Comparison of ENCODE assay signal across 35 cellular contexts in genomic region chr2:43791035-43791434, GRCh38. TPM values are rescaled to one million over a fixed set of nuclear protein-coding genes. Genes with fewer than 3 reads are reported as not detected.
DNase-seq lines count a peak whose midpoint lies in the region; ATAC-seq, FAIRE-seq and TF ChIP-seq lines count a peak whose summit lies in the region.
"Had no signal": no experiment of that assay in that cellular context is flagged by ENCODE, and none has a peak within 500 bp of the region (broad histone marks: within the 10 kb centered on the region; RNA-seq: fewer than 3 reads in every experiment).

No MANE protein-coding gene starts in this region.

- H3K36me3 Mint-ChIP-seq in MCF 10A (ENCODE audit: insufficient read depth, unreplicated experiment), result peaks cover 54% of the 10 kb centered on the region
- peaks cover 15% of the 10 kb centered on the region for H3K36me3 Mint-ChIP-seq in progenitor cell of endocrine pancreas (ENCODE audit: insufficient read depth)
- H3K36me3 Mint-ChIP-seq in activated CD4-positive, alpha-beta memory T cell treated with anti-CD3 and anti-CD28 coated beads for 36 hours, result peaks cover 6% of the 10 kb centered on the region
- H3K36me3 Mint-ChIP-seq: natural killer cell treated with Interleukin-12 subunit alpha and Interleukin-12 subunit beta and Interleukin-15 and Interleukin-18, amount 100 ng/mL, for 72 hours had no signal

- peak overlapping the region; percentile 29 to 41 for H3K27ac ChIP-seq in breast epithelium
- H3K27ac ChIP-seq in kidney (ENCODE audit: low read depth in 2 of 2, low read length in 2 of 2), result peak overlapping the region; percentile 13 to 52
- H3K27ac ChIP-seq: pancreas, PC-9 had no signal

- FAIRE-seq in kidney (lab: Jason Lieb, UNC), result no peak
- FAIRE-seq: bronchial epithelial cell, GM12892 had no signal

- H3K4me1 ChIP-seq in breast epithelium, result no peaks in the 10 kb centered on the region
- peaks cover 7 to 10% of the 10 kb centered on the region in 2 donors for H3K4me1 ChIP-seq in kidney (ENCODE audit: control insufficient read depth in 1 of 2, insufficient read depth in 1 of 2, low read depth in 1 of 2, low read length in 2 of 2)
- H3K4me1 ChIP-seq: Caco-2, pancreas had no signal

- TF ChIP-seq POLR2A in breast epithelium (IDR thresholded peaks at IDR 0.05), result no peak

- H3K4me3 Mint-ChIP-seq in MCF 10A (ENCODE audit: unreplicated experiment), result no peak overlapping the region
- H3K4me3 Mint-ChIP-seq in progenitor cell of endocrine pancreas (ENCODE audit: low read depth), result no peak overlapping the region
- no peak overlapping the region for H3K4me3 Mint-ChIP-seq in activated CD4-positive, alpha-beta memory T cell treated with anti-CD3 and anti-CD28 coated beads for 36 hours
- H3K4me3 Mint-ChIP-seq: activated naive CD4-positive, alpha-beta T cell treated with anti-CD3 and anti-CD28 coated beads for 36 hours; activated T-helper 1 cell treated with anti-CD3 and anti-CD28 coated beads, Interleukin-12 subunit alpha, Interleukin-12 subunit beta, Interleukin-2, Interleukin-4 antibody, amounts not matched to agents 30 ng/mL and 10 ng/mL and 1 ng/mL, durations not matched to agents 14 hours and 24 hours and 36 hours; CD14-positive monocyte; natural killer cell treated with Interleukin-12 subunit alpha and Interleukin-12 subunit beta and Interleukin-15 and Interleukin-18, amount 100 ng/mL, for 72 hours; T-helper 17 cell had no signal

- H3K9ac ChIP-seq in kidney (ENCODE audit: low read length in 2 of 2), result no peak overlapping the region

- intact Hi-C loops in breast epithelium (cut with DNase I; ENCODE audit: low total_unique reads) (no loop called here), MCF 10A (cut with micrococcal nuclease) (no loop called here), kidney (cut with DNase I) (no loop called here)
- intact Hi-C loops in activated CD4-positive, alpha-beta memory T cell treated with anti-CD3 and anti-CD28 coated beads for 36 hours (cut with micrococcal nuclease), result no loop called here

- DNase-seq in breast epithelium (ENCODE audit: low spot score in 2 of 2) (no peak), MCF 10A (ENCODE audit: unreplicated experiment) (no peak), kidney (no peak), progenitor cell of endocrine pancreas (ENCODE audit: low spot score, unreplicated experiment) (no peak), inferior parietal cortex (ENCODE audit: extremely low spot score) (no peak), cerebellar cortex (ENCODE audit: low spot score) (no peak)
- DNase-seq in activated CD4-positive, alpha-beta memory T cell treated with anti-CD3 and anti-CD28 coated beads for 36 hours, result no peak
- DNase-seq: activated CD4-positive, alpha-beta T cell treated with anti-CD3 and anti-CD28 coated beads, Interleukin-2, amount 50 U/mL, for 48 hours; activated naive CD4-positive, alpha-beta T cell treated with anti-CD3 and anti-CD28 coated beads for 36 hours; anterior cingulate cortex; Caco-2; DMS53; head of caudate nucleus; Karpas-422; NCI-H1436; NCI-H2081; NCI-H524 treated with DMSO at 0.1 percent for 48 hours; pancreas; PC-9; Right ventricle myocardium superior; stimulated activated CD4-positive, alpha-beta T cell treated with anti-CD3 and anti-CD28 coated beads, Interleukin-1b, Interleukin-23, amount 100 ng/mL, for 48 hours; stomach; T-helper 17 cell; trophoblast cell had no signal

- H3K27ac Mint-ChIP-seq in MCF 10A (ENCODE audit: low read depth, unreplicated experiment) (no peak overlapping the region), progenitor cell of endocrine pancreas (peak overlapping the region; percentile 69)
- no peak overlapping the region for H3K27ac Mint-ChIP-seq in activated CD4-positive, alpha-beta memory T cell treated with anti-CD3 and anti-CD28 coated beads for 36 hours
- H3K27ac Mint-ChIP-seq: activated naive CD4-positive, alpha-beta T cell treated with anti-CD3 and anti-CD28 coated beads for 36 hours; activated T-helper 1 cell treated with anti-CD3 and anti-CD28 coated beads, Interleukin-12 subunit alpha, Interleukin-12 subunit beta, Interleukin-2, Interleukin-4 antibody, amounts not matched to agents 30 ng/mL and 10 ng/mL and 1 ng/mL, durations not matched to agents 14 hours and 24 hours and 36 hours; CD14-positive monocyte; natural killer cell treated with Interleukin-12 subunit alpha and Interleukin-12 subunit beta and Interleukin-15 and Interleukin-18, amount 100 ng/mL, for 72 hours; T-helper 17 cell had no signal

- no TSS peak for BruUV-seq in MCF 10A (replicated peaks; lab: Mats Ljungman, UMichigan)

- H3K9me3 Mint-ChIP-seq in MCF 10A (ENCODE audit: unreplicated experiment) (no peaks in the 10 kb centered on the region), progenitor cell of endocrine pancreas (ENCODE audit: low read depth) (no peaks in the 10 kb centered on the region)
- no peaks in the 10 kb centered on the region for H3K9me3 Mint-ChIP-seq in activated CD4-positive, alpha-beta memory T cell treated with anti-CD3 and anti-CD28 coated beads for 36 hours
- H3K9me3 Mint-ChIP-seq: activated naive CD4-positive, alpha-beta T cell treated with anti-CD3 and anti-CD28 coated beads for 36 hours; activated T-helper 1 cell treated with anti-CD3 and anti-CD28 coated beads, Interleukin-12 subunit alpha, Interleukin-12 subunit beta, Interleukin-2, Interleukin-4 antibody, amounts not matched to agents 30 ng/mL and 10 ng/mL and 1 ng/mL, durations not matched to agents 14 hours and 24 hours and 36 hours; CD14-positive monocyte; natural killer cell treated with Interleukin-12 subunit alpha and Interleukin-12 subunit beta and Interleukin-15 and Interleukin-18, amount 100 ng/mL, for 72 hours had no signal

- no peaks in the 10 kb centered on the region for H3K27me3 Mint-ChIP-seq in MCF 10A (ENCODE audit: insufficient read depth, unreplicated experiment)
- no peaks in the 10 kb centered on the region for H3K27me3 Mint-ChIP-seq in progenitor cell of endocrine pancreas
- no peaks in the 10 kb centered on the region for H3K27me3 Mint-ChIP-seq in activated CD4-positive, alpha-beta memory T cell treated with anti-CD3 and anti-CD28 coated beads for 36 hours
- H3K27me3 Mint-ChIP-seq: natural killer cell treated with Interleukin-12 subunit alpha and Interleukin-12 subunit beta and Interleukin-15 and Interleukin-18, amount 100 ng/mL, for 72 hours; T-helper 17 cell had no signal

- H3K9me3 ChIP-seq in breast epithelium (no peaks in the 10 kb centered on the region), kidney (ENCODE audit: control insufficient read depth in 1 of 2, low read length in 2 of 2) (no peaks in the 10 kb centered on the region)
- H3K9me3 ChIP-seq: Caco-2, pancreas, stomach had no signal

- POLR2A ChIA-PET in MCF 10A (lab: Yijun Ruan, JAX), result no interaction called here
- POLR2A ChIA-PET in activated CD4-positive, alpha-beta memory T cell treated with anti-CD3 and anti-CD28 coated beads for 36 hours (lab: Charles Lee), result no interaction called here

- H3K4me3 ChIP-seq in breast epithelium (no peak overlapping the region), kidney (ENCODE audit: low read length in 2 of 2) (peak overlapping the region in 1 of 2 donors; percentile 15)
- H3K4me3 ChIP-seq: pancreas, PC-9, smooth muscle cell, stomach had no signal

- H3K36me3 ChIP-seq in breast epithelium (peaks cover 12% of the 10 kb centered on the region), kidney (ENCODE audit: control insufficient read depth in 1 of 2, insufficient read depth in 2 of 2, low read length in 2 of 2) (peaks cover 2 to 10% of the 10 kb centered on the region in 2 donors)
- H3K36me3 ChIP-seq: pancreas had no signal

- CTCF ChIA-PET in MCF 10A (lab: Yijun Ruan, JAX), result no interaction called here
- CTCF ChIA-PET in activated CD4-positive, alpha-beta memory T cell treated with anti-CD3 and anti-CD28 coated beads for 36 hours (lab: Charles Lee), result no interaction called here

- H3K4me1 Mint-ChIP-seq in MCF 10A (ENCODE audit: insufficient read depth, unreplicated experiment) (no peaks in the 10 kb centered on the region), progenitor cell of endocrine pancreas (ENCODE audit: low read depth) (no peaks in the 10 kb centered on the region)
- peaks cover 26% of the 10 kb centered on the region for H3K4me1 Mint-ChIP-seq in activated CD4-positive, alpha-beta memory T cell treated with anti-CD3 and anti-CD28 coated beads for 36 hours (ENCODE audit: low read depth)
- H3K4me1 Mint-ChIP-seq: CD14-positive monocyte, T-helper 17 cell had no signal

- H3K27me3 ChIP-seq in breast epithelium, result no peaks in the 10 kb centered on the region
- H3K27me3 ChIP-seq: pancreas, stomach had no signal

- TF ChIP-seq CTCF in breast epithelium (IDR thresholded peaks at IDR 0.05) (no peak), MCF 10A (IDR thresholded peaks at IDR 0.05; ENCODE audit: unreplicated experiment) (no peak), kidney (IDR thresholded peaks at IDR 0.05; ENCODE audit: borderline replicate concordance, extremely low read depth, insufficient read depth) (no peak), progenitor cell of endocrine pancreas (IDR thresholded peaks at IDR 0.05; ENCODE audit: unreplicated experiment) (no peak)

- ATAC-seq in GM21423 (IDR thresholded peaks at IDR 0.05; ENCODE audit: unreplicated experiment), result no peak
- ATAC-seq: natural killer cell treated with Interleukin-12 subunit alpha and Interleukin-12 subunit beta and Interleukin-15 and Interleukin-18, amount 100 ng/mL, for 72 hours; T-helper 17 cell had no signal

RNA-seq across cellular contexts. Expression of gene DYNC2LI1, which starts 17.2 kb away (rescaled TPM):
- total RNA-seq in breast epithelium (10 to 100 TPM; 30.9 to 52.1 (median 40.6) TPM), MCF 10A (2022) (13.0 and 16.6 TPM in 2 replicates), kidney (41.5 TPM), progenitor cell of endocrine pancreas (29.2 and 30.1 TPM in 2 replicates)
- 54.4 TPM for polyA plus RNA-seq in kidney (ENCODE audit: insufficient read depth, low read depth, low replicate concordance)
- total RNA-seq in activated CD4-positive, alpha-beta memory T cell treated with anti-CD3 and anti-CD28 coated beads for 36 hours, result 10 to 100 TPM; 17.7 to 18.7 TPM

RNA-seq across cellular contexts. Expression of gene ABCG5, which starts 47.6 kb away (rescaled TPM):
- not detected for total RNA-seq in breast epithelium
- not detected in 2 replicates for total RNA-seq in MCF 10A (2022)
- total RNA-seq in kidney, result not detected
- not detected for polyA plus RNA-seq in kidney (ENCODE audit: insufficient read depth, low read depth, low replicate concordance)
- not detected in 2 replicates for total RNA-seq in progenitor cell of endocrine pancreas
- not detected for total RNA-seq in activated CD4-positive, alpha-beta memory T cell treated with anti-CD3 and anti-CD28 coated beads for 36 hours
- total RNA-seq: activated naive CD4-positive, alpha-beta T cell treated with anti-CD3 and anti-CD28 coated beads for 36 hours; activated T-helper 1 cell treated with anti-CD3 and anti-CD28 coated beads, Interleukin-12 subunit alpha, Interleukin-12 subunit beta, Interleukin-2, Interleukin-4 antibody, amounts not matched to agents 30 ng/mL and 10 ng/mL and 1 ng/mL, durations not matched to agents 14 hours and 24 hours and 36 hours; bronchial epithelial cell; Caco-2; G401; H4; kidney epithelial cell; lung microvascular endothelial cell; natural killer cell treated with Interleukin-12 subunit alpha and Interleukin-12 subunit beta and Interleukin-15 and Interleukin-18, amount 100 ng/mL, for 72 hours; PC-9; Right ventricle myocardium superior; smooth muscle cell; T-helper 17 cell had no signal
- polyA plus RNA-seq: CD14-positive monocyte, pancreas, smooth muscle cell, stomach had no signal

RNA-seq across cellular contexts. Expression of gene ABCG8, which starts 47.7 kb away (rescaled TPM):
- total RNA-seq in breast epithelium (under 1 TPM in 1 of 3 donors, not detected in 2; 0.15 TPM), MCF 10A (2022) (not detected in 2 replicates), kidney (0.13 TPM), progenitor cell of endocrine pancreas (not detected in 2 replicates)
- polyA plus RNA-seq in kidney (ENCODE audit: insufficient read depth, low read depth, low replicate concordance), result 0.09 TPM
- total RNA-seq in activated CD4-positive, alpha-beta memory T cell treated with anti-CD3 and anti-CD28 coated beads for 36 hours, result not detected
- total RNA-seq: activated naive CD4-positive, alpha-beta T cell treated with anti-CD3 and anti-CD28 coated beads for 36 hours; bronchial epithelial cell; Caco-2; G401; H4; kidney epithelial cell; lung microvascular endothelial cell; natural killer cell treated with Interleukin-12 subunit alpha and Interleukin-12 subunit beta and Interleukin-15 and Interleukin-18, amount 100 ng/mL, for 72 hours; PC-9; smooth muscle cell; T-helper 17 cell had no signal
- polyA plus RNA-seq: CD14-positive monocyte, pancreas, smooth muscle cell, stomach had no signal
